Comparison of ENCODE assay signal across 1 cellular context in genomic region chr2:165466386-165466785, GRCh38.
TF ChIP-seq lines count a peak whose summit lies in the region.

No MANE protein-coding gene starts in this region.

TF ChIP-seq in IMR-90, 13 proteins besides CTCF, POLR2A, EP300 and RAD21:
- peak; percentile 40; the same call in 1 of the 2 replicates for TF ChIP-seq MAFK (IDR thresholded peaks at IDR 0.05; ENCODE audit: low read depth, low read length)
- TF ChIP-seq ELK1 (IDR thresholded peaks at IDR 0.05; ENCODE audit: borderline replicate concordance, low read depth, low read length) = no peak
TF ChIP-seq in IMR-90: peak in this region for 1.
